ENCODE assay signal across 8 cellular contexts in the genomic region with DNA sequence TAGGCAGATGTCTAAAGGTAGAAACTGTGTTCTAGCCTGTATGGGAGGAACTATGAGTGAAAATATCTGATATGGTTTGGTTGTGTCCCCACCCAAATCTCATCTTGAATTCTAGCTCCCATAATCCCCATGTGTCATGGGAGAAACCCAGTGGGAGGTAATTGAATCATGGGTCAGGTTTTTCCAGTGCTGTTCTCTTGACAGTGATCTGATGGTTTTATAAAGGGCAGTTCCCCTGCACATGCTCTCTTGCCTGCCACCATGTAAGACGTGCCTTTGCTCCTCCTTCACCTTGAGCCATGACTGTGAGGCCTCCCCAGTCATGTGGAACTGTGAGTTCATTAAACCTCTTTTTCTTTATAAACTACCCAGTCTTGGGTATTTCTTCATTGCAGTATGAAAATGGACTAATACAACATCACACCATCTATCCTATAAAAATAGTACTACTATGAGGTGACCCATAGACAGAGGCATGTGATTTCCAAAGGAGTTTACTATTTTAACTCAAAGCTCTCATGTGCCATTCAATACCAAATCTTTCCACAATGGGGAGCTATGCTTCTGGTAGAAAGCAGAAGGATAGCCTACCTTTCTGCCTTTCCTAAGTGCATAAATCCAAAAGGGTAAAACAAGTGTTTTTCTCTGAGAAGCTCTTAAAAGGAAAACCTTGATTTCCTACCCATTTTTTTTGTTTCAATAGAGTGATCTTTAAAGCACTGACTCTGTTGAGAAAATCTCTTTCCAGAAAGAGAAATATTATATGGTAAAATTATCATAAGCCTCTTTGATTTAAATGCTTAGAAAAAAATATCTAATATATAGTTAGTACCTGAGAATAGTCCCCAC. TPM values are rescaled to one million over a fixed set of nuclear protein-coding genes. Genes with fewer than 3 reads are reported as not detected.
A peak's percentile ranks its signal among the peaks of the same experiment; 100 is the strongest.
DNase-seq lines count a peak whose midpoint lies in the region; ATAC-seq, FAIRE-seq and TF ChIP-seq lines count a peak whose summit lies in the region.

No MANE protein-coding gene starts in this region.

- no peak overlapping the region for H3K27ac ChIP-seq in DND-41 (ENCODE audit: low read length)

- no peak overlapping the region for H3K4me3 ChIP-seq in DND-41 (ENCODE audit: low read depth in 1 of 2, low read length in 2 of 2)

- H3K27me3 Mint-ChIP-seq in HFFc6 (ENCODE audit: insufficient read depth), result no peaks in the 10 kb centered on the region
- H3K27me3 Mint-ChIP-seq in activated T-helper 1 cell treated with anti-CD3 and anti-CD28 coated beads, Interleukin-12 subunit alpha, Interleukin-12 subunit beta, Interleukin-2, Interleukin-4 antibody, amounts not matched to agents 30 ng/mL and 10 ng/mL and 1 ng/mL, durations not matched to agents 14 hours and 24 hours and 36 hours (ENCODE audit: insufficient read depth), result no peaks in the 10 kb centered on the region

- peak overlapping the region; percentile 70 for H3K27ac Mint-ChIP-seq in HFFc6
- peak overlapping the region; percentile 73 for H3K27ac Mint-ChIP-seq in activated T-helper 1 cell treated with anti-CD3 and anti-CD28 coated beads, Interleukin-12 subunit alpha, Interleukin-12 subunit beta, Interleukin-2, Interleukin-4 antibody, amounts not matched to agents 30 ng/mL and 10 ng/mL and 1 ng/mL, durations not matched to agents 14 hours and 24 hours and 36 hours

- no peak overlapping the region for H3K4me2 ChIP-seq in DND-41 (ENCODE audit: insufficient read depth, low read length)

- intact Hi-C loops in activated T-helper 1 cell treated with anti-CD3 and anti-CD28 coated beads, Interleukin-12 subunit alpha, Interleukin-12 subunit beta, Interleukin-2, Interleukin-4 antibody, amounts not matched to agents 30 ng/mL and 10 ng/mL and 1 ng/mL, durations not matched to agents 14 hours and 24 hours and 36 hours (cut with micrococcal nuclease), result loop anchor here (1.0 to 10.0 kb wide), 6 partner anchors 39 to 430 kb away; partner anchors contain the start of genes COPS4, COQ2, SEC31A and THAP9
- intact Hi-C loops in left colon (cut with DNase I, micrococcal nuclease), result no loop called here

- peaks cover 59% of the 10 kb centered on the region for H3K36me3 Mint-ChIP-seq in HFFc6 (ENCODE audit: low read depth)
- peaks cover 45% of the 10 kb centered on the region for H3K36me3 Mint-ChIP-seq in activated T-helper 1 cell treated with anti-CD3 and anti-CD28 coated beads, Interleukin-12 subunit alpha, Interleukin-12 subunit beta, Interleukin-2, Interleukin-4 antibody, amounts not matched to agents 30 ng/mL and 10 ng/mL and 1 ng/mL, durations not matched to agents 14 hours and 24 hours and 36 hours (ENCODE audit: low read depth)

- peaks cover 87% of the 10 kb centered on the region for H3K36me3 ChIP-seq in DND-41 (ENCODE audit: insufficient read depth, low read length)

- H2AFZ ChIP-seq in DND-41 (ENCODE audit: low read depth, low read length), result no peak overlapping the region

- H3K4me3 Mint-ChIP-seq in HFFc6, result peak overlapping the region; percentile 43; the same call in 1 of the 2 replicates
- H3K4me3 Mint-ChIP-seq in activated T-helper 1 cell treated with anti-CD3 and anti-CD28 coated beads, Interleukin-12 subunit alpha, Interleukin-12 subunit beta, Interleukin-2, Interleukin-4 antibody, amounts not matched to agents 30 ng/mL and 10 ng/mL and 1 ng/mL, durations not matched to agents 14 hours and 24 hours and 36 hours, result no peak overlapping the region

- no peaks in the 10 kb centered on the region for H3K4me1 ChIP-seq in DND-41 (ENCODE audit: insufficient read depth, low read length)

- no peaks in the 10 kb centered on the region for H3K27me3 ChIP-seq in DND-41 (ENCODE audit: insufficient read depth, low read length, poor library complexity)

- ATAC-seq in DND-41 (ENCODE audit: insufficient read depth, low read depth), result peak; percentile 68; the same call in 2 of the 3 replicates
- ATAC-seq in left colon, result peak; percentile 60

- peaks cover 4% of the 10 kb centered on the region; the same call in 1 of the 2 replicates for H3K4me1 Mint-ChIP-seq in HFFc6 (ENCODE audit: low read depth)
- H3K4me1 Mint-ChIP-seq in activated T-helper 1 cell treated with anti-CD3 and anti-CD28 coated beads, Interleukin-12 subunit alpha, Interleukin-12 subunit beta, Interleukin-2, Interleukin-4 antibody, amounts not matched to agents 30 ng/mL and 10 ng/mL and 1 ng/mL, durations not matched to agents 14 hours and 24 hours and 36 hours (ENCODE audit: low read depth), result peaks cover 14% of the 10 kb centered on the region

- DNase-seq in DND-41, result no peak
- DNase-seq in HFFc6, result peak; percentile 56
- DNase-seq in activated T-helper 1 cell treated with anti-CD3 and anti-CD28 coated beads, Interleukin-12 subunit alpha, Interleukin-12 subunit beta, Interleukin-2, Interleukin-4 antibody, amounts not matched to agents 30 ng/mL and 10 ng/mL and 1 ng/mL, durations not matched to agents 14 hours and 24 hours and 36 hours (ENCODE audit: low spot score), result no peak
- no peak for DNase-seq in left colon
- no peak for DNase-seq in NCI-H345 (lab: John Stamatoyannopoulos, UW)
- DNase-seq in frontal cortex (ENCODE audit: low spot score in 2 of 2), result no peak
- no peak for DNase-seq in HuH-7.5 (ENCODE audit: low spot score)
- DNase-seq in hepatic stellate cell (ENCODE audit: low spot score), result no peak

- H3K79me2 ChIP-seq in DND-41 (ENCODE audit: insufficient read depth, low read length), result no peaks in the 10 kb centered on the region

- no peak overlapping the region for H3K9ac ChIP-seq in DND-41 (ENCODE audit: low read depth, low read length)

- H4K20me1 ChIP-seq in DND-41 (ENCODE audit: insufficient read depth, low read length), result no peaks in the 10 kb centered on the region

- TF ChIP-seq CTCF in DND-41 (IDR thresholded peaks at IDR 0.05; ENCODE audit: borderline replicate concordance, extremely low read depth, low read length, poor library complexity, severe bottlenecking) (peak; percentile 65), HFFc6 (IDR thresholded peaks at IDR 0.05) (peak; percentile 70)

- no peaks in the 10 kb centered on the region for H3K9me3 Mint-ChIP-seq in HFFc6
- no peaks in the 10 kb centered on the region for H3K9me3 Mint-ChIP-seq in activated T-helper 1 cell treated with anti-CD3 and anti-CD28 coated beads, Interleukin-12 subunit alpha, Interleukin-12 subunit beta, Interleukin-2, Interleukin-4 antibody, amounts not matched to agents 30 ng/mL and 10 ng/mL and 1 ng/mL, durations not matched to agents 14 hours and 24 hours and 36 hours

- no peaks in the 10 kb centered on the region for H3K9me3 ChIP-seq in DND-41 (ENCODE audit: insufficient read depth, low read length, severe bottlenecking)

- FAIRE-seq in frontal cortex (lab: Jason Lieb, UNC), result no peak

RNA-seq across cellular contexts. Expression of gene SEC31A, which starts 38.8 kb away (rescaled TPM):
- total RNA-seq in HFFc6 (2021; fragmentation: NEBNext Ultra II Directional; extraction: Animal tissue kit (Norgen Biotek cat#: 25700)), result 100 to 1,000 TPM; 304 to 395 (median 384) TPM
- 118 and 123 TPM in 2 replicates for total RNA-seq in activated T-helper 1 cell treated with anti-CD3 and anti-CD28 coated beads, Interleukin-12 subunit alpha, Interleukin-12 subunit beta, Interleukin-2, Interleukin-4 antibody, amounts not matched to agents 30 ng/mL and 10 ng/mL and 1 ng/mL, durations not matched to agents 14 hours and 24 hours and 36 hours
- total RNA-seq in left colon (100 to 1,000 TPM; 172 to 176 TPM), frontal cortex (117 TPM)

RNA-seq across cellular contexts. Expression of gene THAP9, which starts 48.4 kb away (rescaled TPM):
- 1 to 10 TPM in 5 of 6 experiments, under 1 TPM in 1; 0.87 to 2.2 (median 1.5) TPM for total RNA-seq in HFFc6 (2021; fragmentation: NEBNext Ultra II Directional; extraction: Animal tissue kit (Norgen Biotek cat#: 25700))
- total RNA-seq in activated T-helper 1 cell treated with anti-CD3 and anti-CD28 coated beads, Interleukin-12 subunit alpha, Interleukin-12 subunit beta, Interleukin-2, Interleukin-4 antibody, amounts not matched to agents 30 ng/mL and 10 ng/mL and 1 ng/mL, durations not matched to agents 14 hours and 24 hours and 36 hours, result 1.9 and 2.3 TPM in 2 replicates
- total RNA-seq in left colon, result 1 to 10 TPM; 2.4 to 2.5 TPM
- total RNA-seq in frontal cortex, result 17.5 TPM

RNA-seq across cellular contexts. Expression of gene SCD5, which starts 53.5 kb away (rescaled TPM):
- 10 to 100 TPM; 28.4 to 36.4 (median 32.0) TPM for total RNA-seq in HFFc6 (2021; fragmentation: NEBNext Ultra II Directional; extraction: Animal tissue kit (Norgen Biotek cat#: 25700))
- 0.44 and 0.70 TPM in 2 replicates for total RNA-seq in activated T-helper 1 cell treated with anti-CD3 and anti-CD28 coated beads, Interleukin-12 subunit alpha, Interleukin-12 subunit beta, Interleukin-2, Interleukin-4 antibody, amounts not matched to agents 30 ng/mL and 10 ng/mL and 1 ng/mL, durations not matched to agents 14 hours and 24 hours and 36 hours
- 1 to 10 TPM in 1 of 2 donors, under 1 TPM in 1; 0.98 to 3.2 TPM for total RNA-seq in left colon
- total RNA-seq in frontal cortex, result 254 TPM

Comparison
In these comparisons a context has a peak if more than half of its experiments do, and no peak if none do; other contexts are left out.
1. RNA of gene SCD5, which starts 53.5 kb away (total RNA-seq): 254 TPM in frontal cortex (single experiment) and 28.4 to 36.4 TPM in HFFc6; 0.98 to 3.2 TPM in left colon and 0.44 to 0.70 TPM in activated T-helper 1 cell treated with anti-CD3 and anti-CD28 coated beads, Interleukin-12 subunit alpha, Interleukin-12 subunit beta, Interleukin-2, Interleukin-4 antibody, amounts not matched to agents 30 ng/mL and 10 ng/mL and 1 ng/mL, durations not matched to agents 14 hours and 24 hours and 36 hours; every median in the first group is over 4 times any median in the second.